In the genomic region with DNA sequence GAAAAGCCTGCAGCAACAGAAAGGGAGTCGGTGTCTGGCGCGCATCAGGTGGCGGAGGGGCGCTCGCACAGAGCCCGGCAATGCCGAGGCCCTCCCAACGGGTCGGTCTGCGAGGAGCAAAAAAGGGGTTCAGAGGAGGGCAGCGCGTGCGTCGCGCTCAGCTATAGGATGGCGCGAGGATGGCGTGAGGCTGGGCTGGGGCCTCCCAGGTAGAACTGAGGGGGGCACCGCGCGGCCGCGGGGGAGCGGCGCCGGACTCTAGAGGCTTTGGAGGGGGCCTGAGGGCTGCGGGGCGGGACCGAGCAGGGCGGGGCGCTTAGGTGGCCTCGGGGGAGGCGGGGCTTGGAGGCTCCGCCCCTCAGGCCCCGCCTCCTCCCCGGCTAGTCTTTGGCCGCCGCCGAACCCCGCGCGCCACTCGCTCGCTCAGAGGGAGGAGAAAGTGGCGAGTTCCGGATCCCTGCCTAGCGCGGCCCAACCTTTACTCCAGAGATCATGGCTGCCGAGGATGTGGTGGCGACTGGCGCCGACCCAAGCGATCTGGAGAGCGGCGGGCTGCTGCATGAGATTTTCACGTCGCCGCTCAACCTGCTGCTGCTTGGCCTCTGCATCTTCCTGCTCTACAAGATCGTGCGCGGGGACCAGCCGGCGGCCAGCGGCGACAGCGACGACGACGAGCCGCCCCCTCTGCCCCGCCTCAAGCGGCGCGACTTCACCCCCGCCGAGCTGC, we compare ENCODE assay signal across 8 cellular contexts. TPM values are rescaled to one million over a fixed set of nuclear protein-coding genes. Genes with fewer than 3 reads are reported as not detected.
A peak's percentile ranks its signal among the peaks of the same experiment; 100 is the strongest.
DNase-seq lines count a peak whose midpoint lies in the region; ATAC-seq, FAIRE-seq and TF ChIP-seq lines count a peak whose summit lies in the region.

A gene (plus strand): TSS at position 414 of the 727 bp plus-strand sequence. CDS start 79 bp downstream, at position 493.

- intact Hi-C loops in right cardiac atrium (cut with DNase I) (no loop called here), uterus (cut with DNase I; ENCODE audit: low total_unique reads) (no loop called here)

- H3K36me3 ChIP-seq in uterus: no peaks in the 10 kb centered on the region

- no peaks in the 10 kb centered on the region for H3K27me3 ChIP-seq in right cardiac atrium (ENCODE audit: control insufficient read depth, insufficient read depth)
- no peaks in the 10 kb centered on the region for H3K27me3 ChIP-seq in uterus

- FAIRE-seq in GM12891 (lab: Jason Lieb, UNC): peak; percentile 88

- TF ChIP-seq POLR2A in GM12891 (IDR thresholded peaks at IDR 0.05; ENCODE audit: low read depth, low read length): peak; percentile 66
- TF ChIP-seq POLR2A in uterus (IDR thresholded peaks at IDR 0.05): peak; percentile 58 to 86

- DNase-seq in GM12891 (ENCODE audit: insufficient read length, low spot score): peak; percentile 72
- peak; percentile 68 for DNase-seq in NCI-H1105 (lab: John Stamatoyannopoulos, UW)
- DNase-seq in T-helper 2 cell: peak; percentile 56 to 89 (median 74)
- peak; percentile 85 to 93 (median 92) for DNase-seq in right cardiac atrium
- DNase-seq in putamen (ENCODE audit: low spot score): peak; percentile 79
- DNase-seq in uterus: peak; percentile 79 to 80

- H3K27ac ChIP-seq in angular gyrus (ENCODE audit: low read depth, low read length) (peak within 1 kb of the TSS; percentile 59), right cardiac atrium (ENCODE audit: low read length) (peak within 1 kb of the TSS; percentile 90), uterus (peak within 1 kb of the TSS; percentile 79 to 86)

- TF ChIP-seq CTCF in uterus (IDR thresholded peaks at IDR 0.05): no peak

- H3K4me3 ChIP-seq in right cardiac atrium (ENCODE audit: low read length) (peak within 1 kb of the TSS; percentile 84), uterus (peak within 1 kb of the TSS; percentile 59 to 93)

- ATAC-seq in HG02623 (IDR thresholded peaks at IDR 0.05; ENCODE audit: unreplicated experiment): peak; percentile 92
- peak; percentile 98 to 99 for ATAC-seq in right cardiac atrium

- WGBS in right cardiac atrium: under 1% methylated on average over 69 of the region's 77 CpGs

- H3K4me1 ChIP-seq in right cardiac atrium (ENCODE audit: control insufficient read depth, insufficient read depth, low read length): peaks cover 2% of the 10 kb centered on the region
- no peaks in the 10 kb centered on the region for H3K4me1 ChIP-seq in uterus

- H3K9me3 ChIP-seq in right cardiac atrium (ENCODE audit: control insufficient read depth, low read length): no peaks in the 10 kb centered on the region
- no peaks in the 10 kb centered on the region for H3K9me3 ChIP-seq in uterus

TF ChIP-seq in GM12891, 5 proteins besides CTCF, POLR2A, EP300 and RAD21:
- TF ChIP-seq POLR2AphosphoS5 (IDR thresholded peaks at IDR 0.05; ENCODE audit: low read depth, low read length) (peak; percentile 83), POU2F2 (IDR thresholded peaks at IDR 0.05; ENCODE audit: low read depth, low read length) (no peak), TAF1 (IDR thresholded peaks at IDR 0.05; ENCODE audit: low read depth, low read length) (peak; percentile 46; the same call in 1 of the 2 replicates)

RNA-seq across cellular contexts. Expression of the gene that starts here (rescaled TPM):
- 18.5 TPM for polyA plus RNA-seq in GM12891 (2012; ENCODE audit: low read depth, missing spikeins)
- total RNA-seq in right cardiac atrium (10 to 100 TPM; 26.9 to 38.0 (median 30.6) TPM), uterus (100 to 1,000 TPM in 3 of 4 donors, 10 to 100 TPM in 1; 94.0 to 361 (median 121) TPM)
- polyA plus RNA-seq in right cardiac atrium: 36.9 TPM

Comparison
In these comparisons a context has a peak if more than half of its experiments do, and no peak if none do; other contexts are left out.
1. Peak in every context shown above with its lines: DNase-seq, ATAC-seq, H3K4me3 ChIP-seq and H3K27ac ChIP-seq.